ENCODE assay signal across 1 cellular context in genomic region chr12:9349888-9350885, GRCh38.
TF ChIP-seq lines count a peak whose summit lies in the region.

No MANE protein-coding gene starts in this region.

TF ChIP-seq in HepG2, 621 proteins besides CTCF, POLR2A, EP300 and RAD21 (continued from another document and continues in another):
- TF ChIP-seq PHF21A (CRISPR knock-in tag; IDR thresholded peaks at IDR 0.05) (no peak), MYPOP (CRISPR knock-in tag; IDR thresholded peaks at IDR 0.05) (no peak), HOXA9 (CRISPR knock-in tag; IDR thresholded peaks at IDR 0.05; ENCODE audit: borderline replicate concordance) (no peak), ZNF296 (CRISPR knock-in tag; conservative IDR thresholded peaks at IDR 0.05) (no peak), SOX6 (IDR thresholded peaks at IDR 0.05) (no peak), SOX6 (CRISPR knock-in tag; IDR thresholded peaks at IDR 0.05) (0 out of 2 replicates have a peak, but pooled peaks have one; percentile 20), TBX3 (IDR thresholded peaks at IDR 0.05; ENCODE audit: borderline replicate concordance) (no peak), TGIF2 (CRISPR knock-in tag; IDR thresholded peaks at IDR 0.05) (no peak), NR2F2 (IDR thresholded peaks at IDR 0.05; ENCODE audit: borderline replicate concordance, low read depth) (no peak), THAP9 (CRISPR knock-in tag; IDR thresholded peaks at IDR 0.05; ENCODE audit: borderline replicate concordance) (no peak), ATRX (CRISPR knock-in tag; IDR thresholded peaks at IDR 0.05; ENCODE audit: borderline replicate concordance) (no peak), RAD51 (IDR thresholded peaks at IDR 0.05; ENCODE audit: borderline replicate concordance) (no peak), SIN3B (IDR thresholded peaks at IDR 0.05; ENCODE audit: low read length) (no peak), MEF2D (CRISPR knock-in tag; IDR thresholded peaks at IDR 0.05) (no peak), ZNF687 (CRISPR knock-in tag; IDR thresholded peaks at IDR 0.05) (peak; percentile 35), SRSF1 (optimal IDR thresholded peaks at IDR 0.05; ENCODE audit: low read depth, low read length) (no peak), FOXA1 (IDR thresholded peaks at IDR 0.05) (no peak), FOXA1 (CRISPR knock-in tag; IDR thresholded peaks at IDR 0.05) (no peak), ZNF496 (CRISPR knock-in tag; IDR thresholded peaks at IDR 0.05; ENCODE audit: insufficient replicate concordance) (no peak), TOPORS (CRISPR knock-in tag; IDR thresholded peaks at IDR 0.05) (no peak), ZNF207 (IDR thresholded peaks at IDR 0.05; ENCODE audit: borderline replicate concordance) (no peak), ZNF556 (CRISPR knock-in tag; IDR thresholded peaks at IDR 0.05; ENCODE audit: borderline replicate concordance) (no peak), CBX5 (CRISPR knock-in tag; IDR thresholded peaks at IDR 0.05; ENCODE audit: borderline replicate concordance) (no peak), NR2C2 (CRISPR knock-in tag; IDR thresholded peaks at IDR 0.05; ENCODE audit: borderline replicate concordance) (no peak), FOXP1 (IDR thresholded peaks at IDR 0.05) (no peak), FOXP1 (CRISPR knock-in tag; IDR thresholded peaks at IDR 0.05) (peak; percentile 20; the same call in 1 of the 2 replicates), IRF2 (CRISPR knock-in tag; IDR thresholded peaks at IDR 0.05) (0 out of 2 replicates have a peak, but pooled peaks have one; percentile 17), TAF1 (CRISPR knock-in tag; IDR thresholded peaks at IDR 0.05) (no peak), ZNF460 (CRISPR knock-in tag; IDR thresholded peaks at IDR 0.05; ENCODE audit: borderline replicate concordance) (no peak), ZNF101 (CRISPR knock-in tag; IDR thresholded peaks at IDR 0.05; ENCODE audit: borderline replicate concordance, low read depth) (no peak), ZBTB2 (CRISPR knock-in tag; IDR thresholded peaks at IDR 0.05; ENCODE audit: low read depth) (no peak)
- TF ChIP-seq, protein P1, sequence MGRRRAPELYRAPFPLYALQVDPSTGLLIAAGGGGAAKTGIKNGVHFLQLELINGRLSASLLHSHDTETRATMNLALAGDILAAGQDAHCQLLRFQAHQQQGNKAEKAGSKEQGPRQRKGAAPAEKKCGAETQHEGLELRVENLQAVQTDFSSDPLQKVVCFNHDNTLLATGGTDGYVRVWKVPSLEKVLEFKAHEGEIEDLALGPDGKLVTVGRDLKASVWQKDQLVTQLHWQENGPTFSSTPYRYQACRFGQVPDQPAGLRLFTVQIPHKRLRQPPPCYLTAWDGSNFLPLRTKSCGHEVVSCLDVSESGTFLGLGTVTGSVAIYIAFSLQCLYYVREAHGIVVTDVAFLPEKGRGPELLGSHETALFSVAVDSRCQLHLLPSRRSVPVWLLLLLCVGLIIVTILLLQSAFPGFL (CRISPR knock-in tag; IDR thresholded peaks at IDR 0.05), result no peak
- TF ChIP-seq, protein P2, sequence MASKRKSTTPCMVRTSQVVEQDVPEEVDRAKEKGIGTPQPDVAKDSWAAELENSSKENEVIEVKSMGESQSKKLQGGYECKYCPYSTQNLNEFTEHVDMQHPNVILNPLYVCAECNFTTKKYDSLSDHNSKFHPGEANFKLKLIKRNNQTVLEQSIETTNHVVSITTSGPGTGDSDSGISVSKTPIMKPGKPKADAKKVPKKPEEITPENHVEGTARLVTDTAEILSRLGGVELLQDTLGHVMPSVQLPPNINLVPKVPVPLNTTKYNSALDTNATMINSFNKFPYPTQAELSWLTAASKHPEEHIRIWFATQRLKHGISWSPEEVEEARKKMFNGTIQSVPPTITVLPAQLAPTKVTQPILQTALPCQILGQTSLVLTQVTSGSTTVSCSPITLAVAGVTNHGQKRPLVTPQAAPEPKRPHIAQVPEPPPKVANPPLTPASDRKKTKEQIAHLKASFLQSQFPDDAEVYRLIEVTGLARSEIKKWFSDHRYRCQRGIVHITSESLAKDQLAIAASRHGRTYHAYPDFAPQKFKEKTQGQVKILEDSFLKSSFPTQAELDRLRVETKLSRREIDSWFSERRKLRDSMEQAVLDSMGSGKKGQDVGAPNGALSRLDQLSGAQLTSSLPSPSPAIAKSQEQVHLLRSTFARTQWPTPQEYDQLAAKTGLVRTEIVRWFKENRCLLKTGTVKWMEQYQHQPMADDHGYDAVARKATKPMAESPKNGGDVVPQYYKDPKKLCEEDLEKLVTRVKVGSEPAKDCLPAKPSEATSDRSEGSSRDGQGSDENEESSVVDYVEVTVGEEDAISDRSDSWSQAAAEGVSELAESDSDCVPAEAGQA (IDR thresholded peaks at IDR 0.05; ENCODE audit: low read depth), result no peak
- TF ChIP-seq, protein P2 (CRISPR knock-in tag; IDR thresholded peaks at IDR 0.05; ENCODE audit: borderline replicate concordance), result no peak
- TF ChIP-seq, protein P3, sequence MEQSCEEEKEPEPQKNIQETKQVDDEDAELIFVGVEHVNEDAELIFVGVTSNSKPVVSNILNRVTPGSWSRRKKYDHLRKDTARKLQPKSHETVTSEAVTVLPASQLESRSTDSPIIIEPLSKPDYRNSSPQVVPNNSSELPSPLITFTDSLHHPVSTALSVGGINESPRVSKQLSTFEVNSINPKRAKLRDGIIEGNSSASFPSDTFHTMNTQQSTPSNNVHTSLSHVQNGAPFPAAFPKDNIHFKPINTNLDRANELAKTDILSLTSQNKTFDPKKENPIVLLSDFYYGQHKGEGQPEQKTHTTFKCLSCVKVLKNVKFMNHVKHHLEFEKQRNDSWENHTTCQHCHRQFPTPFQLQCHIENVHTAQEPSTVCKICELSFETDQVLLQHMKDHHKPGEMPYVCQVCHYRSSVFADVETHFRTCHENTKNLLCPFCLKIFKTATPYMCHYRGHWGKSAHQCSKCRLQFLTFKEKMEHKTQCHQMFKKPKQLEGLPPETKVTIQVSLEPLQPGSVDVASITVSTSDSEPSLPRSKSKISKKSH (CRISPR knock-in tag; IDR thresholded peaks at IDR 0.05; ENCODE audit: borderline replicate concordance), result no peak
- TF ChIP-seq, protein P4, sequence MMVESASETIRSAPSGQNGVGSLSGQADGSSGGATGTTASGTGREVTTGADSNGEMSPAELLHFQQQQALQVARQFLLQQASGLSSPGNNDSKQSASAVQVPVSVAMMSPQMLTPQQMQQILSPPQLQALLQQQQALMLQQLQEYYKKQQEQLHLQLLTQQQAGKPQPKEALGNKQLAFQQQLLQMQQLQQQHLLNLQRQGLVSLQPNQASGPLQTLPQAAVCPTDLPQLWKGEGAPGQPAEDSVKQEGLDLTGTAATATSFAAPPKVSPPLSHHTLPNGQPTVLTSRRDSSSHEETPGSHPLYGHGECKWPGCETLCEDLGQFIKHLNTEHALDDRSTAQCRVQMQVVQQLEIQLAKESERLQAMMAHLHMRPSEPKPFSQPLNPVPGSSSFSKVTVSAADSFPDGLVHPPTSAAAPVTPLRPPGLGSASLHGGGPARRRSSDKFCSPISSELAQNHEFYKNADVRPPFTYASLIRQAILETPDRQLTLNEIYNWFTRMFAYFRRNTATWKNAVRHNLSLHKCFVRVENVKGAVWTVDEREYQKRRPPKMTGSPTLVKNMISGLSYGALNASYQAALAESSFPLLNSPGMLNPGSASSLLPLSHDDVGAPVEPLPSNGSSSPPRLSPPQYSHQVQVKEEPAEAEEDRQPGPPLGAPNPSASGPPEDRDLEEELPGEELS (CRISPR knock-in tag; IDR thresholded peaks at IDR 0.05), result peak; percentile 70
- TF ChIP-seq, protein P5, sequence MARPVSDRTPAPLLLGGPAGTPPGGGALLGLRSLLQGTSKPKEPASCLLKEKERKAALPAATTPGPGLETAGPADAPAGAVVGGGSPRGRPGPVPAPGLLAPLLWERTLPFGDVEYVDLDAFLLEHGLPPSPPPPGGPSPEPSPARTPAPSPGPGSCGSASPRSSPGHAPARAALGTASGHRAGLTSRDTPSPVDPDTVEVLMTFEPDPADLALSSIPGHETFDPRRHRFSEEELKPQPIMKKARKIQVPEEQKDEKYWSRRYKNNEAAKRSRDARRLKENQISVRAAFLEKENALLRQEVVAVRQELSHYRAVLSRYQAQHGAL (CRISPR knock-in tag; IDR thresholded peaks at IDR 0.05; ENCODE audit: not compliant biosample characterization), result no peak
- TF ChIP-seq, protein P6, sequence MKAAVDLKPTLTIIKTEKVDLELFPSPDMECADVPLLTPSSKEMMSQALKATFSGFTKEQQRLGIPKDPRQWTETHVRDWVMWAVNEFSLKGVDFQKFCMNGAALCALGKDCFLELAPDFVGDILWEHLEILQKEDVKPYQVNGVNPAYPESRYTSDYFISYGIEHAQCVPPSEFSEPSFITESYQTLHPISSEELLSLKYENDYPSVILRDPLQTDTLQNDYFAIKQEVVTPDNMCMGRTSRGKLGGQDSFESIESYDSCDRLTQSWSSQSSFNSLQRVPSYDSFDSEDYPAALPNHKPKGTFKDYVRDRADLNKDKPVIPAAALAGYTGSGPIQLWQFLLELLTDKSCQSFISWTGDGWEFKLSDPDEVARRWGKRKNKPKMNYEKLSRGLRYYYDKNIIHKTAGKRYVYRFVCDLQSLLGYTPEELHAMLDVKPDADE (CRISPR knock-in tag; IDR thresholded peaks at IDR 0.05), result no peak
